ENCODE assay signal across 8 cellular contexts in genomic region chr17:49646391-49647255, GRCh38. TPM values are rescaled to one million over a fixed set of nuclear protein-coding genes. Genes with fewer than 3 reads are reported as not detected.
DNase-seq lines count a peak whose midpoint lies in the region; ATAC-seq and TF ChIP-seq lines count a peak whose summit lies in the region.

No MANE protein-coding gene starts in this region.

- H3K27me3 ChIP-seq in spleen (replicated peaks in 1 of 7): no peaks in the 10 kb centered on the region

- H3K27ac Mint-ChIP-seq in activated CD4-positive, alpha-beta T cell treated with anti-CD3 and anti-CD28 coated beads, Interleukin-2, amount 10 ng/mL, durations not matched to agents 7 days and 5 days: peak overlapping the region; percentile 69

- intact Hi-C loops in spleen (cut with DNase I; ENCODE audit: low total_unique reads): no loop called here

- peaks cover 35% of the 10 kb centered on the region for H3K4me1 Mint-ChIP-seq in activated CD4-positive, alpha-beta T cell treated with anti-CD3 and anti-CD28 coated beads, Interleukin-2, amount 10 ng/mL, durations not matched to agents 7 days and 5 days

- peak; percentile 71 for ATAC-seq in HG02870 (IDR thresholded peaks at IDR 0.05; ENCODE audit: unreplicated experiment)

- H3K27ac ChIP-seq in spleen: peak overlapping the region in 5 of 8 donors; percentile 2 to 45 (median 6)

- POLR2A ChIA-PET in activated CD4-positive, alpha-beta T cell treated with anti-CD3 and anti-CD28 coated beads, Interleukin-2, amount 10 ng/mL, durations not matched to agents 7 days and 5 days (lab: Charles Lee): no interaction called here

- no peak overlapping the region for H3K4me3 ChIP-seq in spleen

- no peak for TF ChIP-seq CTCF in spleen (IDR thresholded peaks at IDR 0.05 in 8 of 11, conservative IDR thresholded peaks at IDR 0.05 in 3 of 11)

- no peaks in the 10 kb centered on the region for H3K9me3 ChIP-seq in spleen

- H3K9me3 Mint-ChIP-seq in activated CD4-positive, alpha-beta T cell treated with anti-CD3 and anti-CD28 coated beads, Interleukin-2, amount 10 ng/mL, durations not matched to agents 7 days and 5 days: no peaks in the 10 kb centered on the region

- H3K4me1 ChIP-seq in spleen: peaks cover 6 to 75% (median 31%) of the 10 kb centered on the region in 6 donors

- DNase-seq in Daoy (ENCODE audit: low read depth) (peak; percentile 85), fibroblast of the conjunctiva (ENCODE audit: low read depth) (peak; percentile 20), spleen (no peak), D341Med (ENCODE audit: low spot score) (no peak), CD1c-positive myeloid dendritic cell (ENCODE audit: extremely low spot score) (no peak)
- peak; percentile 21 for DNase-seq in activated CD4-positive, alpha-beta T cell treated with anti-CD3 and anti-CD28 coated beads, Interleukin-2, amount 10 ng/mL, durations not matched to agents 7 days and 5 days
- no peak for DNase-seq in effector CD4-positive, alpha-beta T cell

- H3K36me3 Mint-ChIP-seq in activated CD4-positive, alpha-beta T cell treated with anti-CD3 and anti-CD28 coated beads, Interleukin-2, amount 10 ng/mL, durations not matched to agents 7 days and 5 days (ENCODE audit: low read depth): peaks cover 2% of the 10 kb centered on the region

- no peak for TF ChIP-seq POLR2A in spleen (IDR thresholded peaks at IDR 0.05)

- peaks cover 0 to 11% (median 0%) of the 10 kb centered on the region in 6 donors for H3K36me3 ChIP-seq in spleen

- no peak overlapping the region for H3K4me3 Mint-ChIP-seq in activated CD4-positive, alpha-beta T cell treated with anti-CD3 and anti-CD28 coated beads, Interleukin-2, amount 10 ng/mL, durations not matched to agents 7 days and 5 days

- H3K27me3 Mint-ChIP-seq in activated CD4-positive, alpha-beta T cell treated with anti-CD3 and anti-CD28 coated beads, Interleukin-2, amount 10 ng/mL, durations not matched to agents 7 days and 5 days: no peaks in the 10 kb centered on the region

- 76 to 85% (median 80%) methylated on average over 9 to 10 of the region's 10 CpGs for WGBS in spleen, 5 donors

- CTCF ChIA-PET in activated CD4-positive, alpha-beta T cell treated with anti-CD3 and anti-CD28 coated beads, Interleukin-2, amount 10 ng/mL, durations not matched to agents 7 days and 5 days (lab: Charles Lee): interaction anchor here (0.9 to 1.8 kb wide), 7 partner anchors 10 to 77 kb away, joined by 3 to 6 read pairs (median 4); partner anchors contain the start of gene NXPH3

RNA-seq across cellular contexts. Expression of gene SPOP, which starts 31.3 kb away (rescaled TPM):
- 27.1 and 32.9 TPM in 2 replicates for total RNA-seq in Daoy (2014; rRNA removed; shearing (Covaris generic))
- 10 to 100 TPM; 64.1 to 68.1 TPM for total RNA-seq in activated CD4-positive, alpha-beta T cell treated with anti-CD3 and anti-CD28 coated beads, Interleukin-2, amount 10 ng/mL, durations not matched to agents 7 days and 5 days
- 10 to 100 TPM; 54.6 to 86.4 (median 77.5) TPM for total RNA-seq in spleen
- polyA plus RNA-seq in spleen: 10 to 100 TPM; 23.7 to 35.7 (median 29.9) TPM

Comparison
In these comparisons a context has a peak if more than half of its experiments do, and no peak if none do; other contexts are left out.
1. DNase-seq: peak in Daoy (single experiment), activated CD4-positive, alpha-beta T cell treated with anti-CD3 and anti-CD28 coated beads, Interleukin-2, amount 10 ng/mL, durations not matched to agents 7 days and 5 days (single experiment) and fibroblast of the conjunctiva (single experiment); none in spleen (single experiment), D341Med (single experiment), CD1c-positive myeloid dendritic cell (single experiment) and effector CD4-positive, alpha-beta T cell (single experiment).